Comparison of ENCODE assay signal across 1 cellular context in the genomic region with DNA sequence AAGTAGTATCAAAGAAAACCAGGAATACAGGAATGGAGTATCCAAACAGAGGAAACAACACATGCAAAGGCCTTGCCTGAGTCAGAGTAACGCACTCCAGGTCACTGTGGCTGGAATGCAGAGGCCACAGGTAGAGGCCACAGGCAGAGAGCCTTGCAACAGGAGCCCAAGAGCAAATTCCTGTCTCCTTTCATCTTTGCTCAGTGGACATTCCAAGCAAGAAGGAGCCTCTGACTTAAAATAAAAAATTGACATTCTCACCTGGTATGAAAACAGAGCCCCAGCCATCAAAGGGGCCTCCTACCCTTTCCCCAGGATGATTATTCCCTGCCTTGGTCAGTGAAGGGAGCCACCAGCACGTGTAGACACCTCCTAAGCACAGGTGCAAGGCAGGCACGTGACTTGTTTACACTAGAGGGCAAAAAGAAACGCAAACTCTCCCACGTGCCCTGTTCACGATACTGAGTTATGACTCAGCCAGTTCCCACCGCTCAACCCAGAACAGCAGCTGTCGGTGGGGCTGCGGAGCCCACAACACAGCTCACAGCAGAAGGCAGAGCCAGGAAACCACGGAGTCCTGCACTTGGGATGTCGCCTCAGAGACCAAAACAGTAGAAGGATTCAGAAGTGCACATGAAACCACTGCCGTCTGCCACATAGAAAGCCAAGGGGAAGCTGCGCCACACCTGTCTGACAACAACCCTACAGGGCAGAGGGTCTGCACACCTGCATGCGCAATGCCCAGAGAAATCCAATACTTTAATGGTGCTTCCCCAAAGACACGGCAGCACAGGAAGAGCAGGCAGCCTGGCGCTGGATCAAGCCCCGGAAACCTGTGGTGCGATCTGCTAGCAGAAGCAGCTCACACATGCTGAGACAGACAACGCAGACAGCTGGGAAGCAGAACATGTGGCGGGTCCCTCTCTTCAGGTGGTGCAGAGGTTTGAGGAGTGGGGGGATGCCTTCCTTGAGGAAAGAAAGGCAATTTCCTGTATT.
A peak's percentile ranks its signal among the peaks of the same experiment; 100 is the strongest.
TF ChIP-seq lines count a peak whose summit lies in the region.

No MANE protein-coding gene starts in this region.

TF ChIP-seq in HepG2, 621 proteins besides CTCF, POLR2A, EP300 and RAD21 (continued from another document and continues in another):
- TF ChIP-seq, protein P1, sequence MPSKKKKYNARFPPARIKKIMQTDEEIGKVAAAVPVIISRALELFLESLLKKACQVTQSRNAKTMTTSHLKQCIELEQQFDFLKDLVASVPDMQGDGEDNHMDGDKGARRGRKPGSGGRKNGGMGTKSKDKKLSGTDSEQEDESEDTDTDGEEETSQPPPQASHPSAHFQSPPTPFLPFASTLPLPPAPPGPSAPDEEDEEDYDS (CRISPR knock-in tag; IDR thresholded peaks at IDR 0.05) = no peak; the same call in 1 of the 2 replicates
- TF ChIP-seq AKAP8 (CRISPR knock-in tag; IDR thresholded peaks at IDR 0.05) (no peak), MAFG (CRISPR knock-in tag; IDR thresholded peaks at IDR 0.05) (peak; percentile 56; the same call in 1 of the 2 replicates), MEIS2 (CRISPR knock-in tag; IDR thresholded peaks at IDR 0.05) (peak; percentile 90), GABPB1 (CRISPR knock-in tag; IDR thresholded peaks at IDR 0.05) (peak; percentile 49), KLF15 (CRISPR knock-in tag; IDR thresholded peaks at IDR 0.05; ENCODE audit: borderline replicate concordance) (no peak), ZNF678 (CRISPR knock-in tag; IDR thresholded peaks at IDR 0.05) (no peak), SMAD9 (CRISPR knock-in tag; IDR thresholded peaks at IDR 0.05) (no peak), U2AF1 (optimal IDR thresholded peaks at IDR 0.05; ENCODE audit: low read depth, low read length) (no peak), PHF20 (CRISPR knock-in tag; IDR thresholded peaks at IDR 0.05) (peak; percentile 16; the same call in 1 of the 2 replicates), SUZ12 (IDR thresholded peaks at IDR 0.05; ENCODE audit: low read depth, low read length) (no peak), RORA (CRISPR knock-in tag; IDR thresholded peaks at IDR 0.05) (peak; percentile 53; the same call in 1 of the 2 replicates), HDAC6 (IDR thresholded peaks at IDR 0.05; ENCODE audit: low read depth, low read length) (no peak), SSRP1 (CRISPR knock-in tag; IDR thresholded peaks at IDR 0.05) (peak; percentile 94), GFI1 (CRISPR knock-in tag; IDR thresholded peaks at IDR 0.05; ENCODE audit: borderline replicate concordance) (0 out of 2 replicates have a peak, but pooled peaks have one; percentile 66), POLR2G (IDR thresholded peaks at IDR 0.05; ENCODE audit: low read depth, low read length) (peak; percentile 82), SP5 (CRISPR knock-in tag; IDR thresholded peaks at IDR 0.05; ENCODE audit: borderline replicate concordance, low read depth) (no peak), MATR3 (CRISPR knock-in tag; IDR thresholded peaks at IDR 0.05) (no peak), POLR2AphosphoS5 (IDR thresholded peaks at IDR 0.05; ENCODE audit: low read depth, low read length) (peak; percentile 65), SMAD1 (CRISPR knock-in tag; IDR thresholded peaks at IDR 0.05; ENCODE audit: borderline replicate concordance, low read depth) (peak; percentile 64; the same call in 1 of the 2 replicates), XRCC5 (optimal IDR thresholded peaks at IDR 0.05; ENCODE audit: low read length) (peak; percentile 76), TBX2 (CRISPR knock-in tag; IDR thresholded peaks at IDR 0.05; ENCODE audit: borderline replicate concordance) (peak; percentile 99), ZNF841 (CRISPR knock-in tag; IDR thresholded peaks at IDR 0.05; ENCODE audit: borderline replicate concordance) (no peak), FOXJ3 (CRISPR knock-in tag; IDR thresholded peaks at IDR 0.05; ENCODE audit: borderline replicate concordance) (peak; percentile 87), ZNF20 (CRISPR knock-in tag; IDR thresholded peaks at IDR 0.05) (no peak), HOXA3 (CRISPR knock-in tag; IDR thresholded peaks at IDR 0.05) (peak; percentile 88), HOXA7 (CRISPR knock-in tag; IDR thresholded peaks at IDR 0.05) (no peak), ERF (CRISPR knock-in tag; IDR thresholded peaks at IDR 0.05) (peak; percentile 95)
- TF ChIP-seq, protein P2, sequence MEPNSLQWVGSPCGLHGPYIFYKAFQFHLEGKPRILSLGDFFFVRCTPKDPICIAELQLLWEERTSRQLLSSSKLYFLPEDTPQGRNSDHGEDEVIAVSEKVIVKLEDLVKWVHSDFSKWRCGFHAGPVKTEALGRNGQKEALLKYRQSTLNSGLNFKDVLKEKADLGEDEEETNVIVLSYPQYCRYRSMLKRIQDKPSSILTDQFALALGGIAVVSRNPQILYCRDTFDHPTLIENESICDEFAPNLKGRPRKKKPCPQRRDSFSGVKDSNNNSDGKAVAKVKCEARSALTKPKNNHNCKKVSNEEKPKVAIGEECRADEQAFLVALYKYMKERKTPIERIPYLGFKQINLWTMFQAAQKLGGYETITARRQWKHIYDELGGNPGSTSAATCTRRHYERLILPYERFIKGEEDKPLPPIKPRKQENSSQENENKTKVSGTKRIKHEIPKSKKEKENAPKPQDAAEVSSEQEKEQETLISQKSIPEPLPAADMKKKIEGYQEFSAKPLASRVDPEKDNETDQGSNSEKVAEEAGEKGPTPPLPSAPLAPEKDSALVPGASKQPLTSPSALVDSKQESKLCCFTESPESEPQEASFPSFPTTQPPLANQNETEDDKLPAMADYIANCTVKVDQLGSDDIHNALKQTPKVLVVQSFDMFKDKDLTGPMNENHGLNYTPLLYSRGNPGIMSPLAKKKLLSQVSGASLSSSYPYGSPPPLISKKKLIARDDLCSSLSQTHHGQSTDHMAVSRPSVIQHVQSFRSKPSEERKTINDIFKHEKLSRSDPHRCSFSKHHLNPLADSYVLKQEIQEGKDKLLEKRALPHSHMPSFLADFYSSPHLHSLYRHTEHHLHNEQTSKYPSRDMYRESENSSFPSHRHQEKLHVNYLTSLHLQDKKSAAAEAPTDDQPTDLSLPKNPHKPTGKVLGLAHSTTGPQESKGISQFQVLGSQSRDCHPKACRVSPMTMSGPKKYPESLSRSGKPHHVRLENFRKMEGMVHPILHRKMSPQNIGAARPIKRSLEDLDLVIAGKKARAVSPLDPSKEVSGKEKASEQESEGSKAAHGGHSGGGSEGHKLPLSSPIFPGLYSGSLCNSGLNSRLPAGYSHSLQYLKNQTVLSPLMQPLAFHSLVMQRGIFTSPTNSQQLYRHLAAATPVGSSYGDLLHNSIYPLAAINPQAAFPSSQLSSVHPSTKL (CRISPR knock-in tag; IDR thresholded peaks at IDR 0.05) = peak; percentile 95
- TF ChIP-seq, protein P3, sequence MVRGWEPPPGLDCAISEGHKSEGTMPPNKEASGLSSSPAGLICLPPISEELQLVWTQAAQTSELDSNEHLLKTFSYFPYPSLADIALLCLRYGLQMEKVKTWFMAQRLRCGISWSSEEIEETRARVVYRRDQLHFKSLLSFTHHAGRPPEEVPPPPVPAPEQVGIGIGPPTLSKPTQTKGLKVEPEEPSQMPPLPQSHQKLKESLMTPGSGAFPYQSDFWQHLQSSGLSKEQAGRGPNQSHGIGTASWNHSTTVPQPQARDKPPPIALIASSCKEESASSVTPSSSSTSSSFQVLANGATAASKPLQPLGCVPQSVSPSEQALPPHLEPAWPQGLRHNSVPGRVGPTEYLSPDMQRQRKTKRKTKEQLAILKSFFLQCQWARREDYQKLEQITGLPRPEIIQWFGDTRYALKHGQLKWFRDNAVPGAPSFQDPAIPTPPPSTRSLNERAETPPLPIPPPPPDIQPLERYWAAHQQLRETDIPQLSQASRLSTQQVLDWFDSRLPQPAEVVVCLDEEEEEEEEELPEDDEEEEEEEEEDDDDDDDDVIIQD (CRISPR knock-in tag; IDR thresholded peaks at IDR 0.05; ENCODE audit: low read depth) = no peak
- TF ChIP-seq, protein P4, sequence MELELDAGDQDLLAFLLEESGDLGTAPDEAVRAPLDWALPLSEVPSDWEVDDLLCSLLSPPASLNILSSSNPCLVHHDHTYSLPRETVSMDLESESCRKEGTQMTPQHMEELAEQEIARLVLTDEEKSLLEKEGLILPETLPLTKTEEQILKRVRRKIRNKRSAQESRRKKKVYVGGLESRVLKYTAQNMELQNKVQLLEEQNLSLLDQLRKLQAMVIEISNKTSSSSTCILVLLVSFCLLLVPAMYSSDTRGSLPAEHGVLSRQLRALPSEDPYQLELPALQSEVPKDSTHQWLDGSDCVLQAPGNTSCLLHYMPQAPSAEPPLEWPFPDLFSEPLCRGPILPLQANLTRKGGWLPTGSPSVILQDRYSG (CRISPR knock-in tag; IDR thresholded peaks at IDR 0.05) = no peak
- TF ChIP-seq, protein P5, sequence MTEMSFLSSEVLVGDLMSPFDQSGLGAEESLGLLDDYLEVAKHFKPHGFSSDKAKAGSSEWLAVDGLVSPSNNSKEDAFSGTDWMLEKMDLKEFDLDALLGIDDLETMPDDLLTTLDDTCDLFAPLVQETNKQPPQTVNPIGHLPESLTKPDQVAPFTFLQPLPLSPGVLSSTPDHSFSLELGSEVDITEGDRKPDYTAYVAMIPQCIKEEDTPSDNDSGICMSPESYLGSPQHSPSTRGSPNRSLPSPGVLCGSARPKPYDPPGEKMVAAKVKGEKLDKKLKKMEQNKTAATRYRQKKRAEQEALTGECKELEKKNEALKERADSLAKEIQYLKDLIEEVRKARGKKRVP (CRISPR knock-in tag; IDR thresholded peaks at IDR 0.05) = peak in 1 of 2 experiments; percentile 74; a peak in 1 of 4 replicates
- TF ChIP-seq, protein P6, sequence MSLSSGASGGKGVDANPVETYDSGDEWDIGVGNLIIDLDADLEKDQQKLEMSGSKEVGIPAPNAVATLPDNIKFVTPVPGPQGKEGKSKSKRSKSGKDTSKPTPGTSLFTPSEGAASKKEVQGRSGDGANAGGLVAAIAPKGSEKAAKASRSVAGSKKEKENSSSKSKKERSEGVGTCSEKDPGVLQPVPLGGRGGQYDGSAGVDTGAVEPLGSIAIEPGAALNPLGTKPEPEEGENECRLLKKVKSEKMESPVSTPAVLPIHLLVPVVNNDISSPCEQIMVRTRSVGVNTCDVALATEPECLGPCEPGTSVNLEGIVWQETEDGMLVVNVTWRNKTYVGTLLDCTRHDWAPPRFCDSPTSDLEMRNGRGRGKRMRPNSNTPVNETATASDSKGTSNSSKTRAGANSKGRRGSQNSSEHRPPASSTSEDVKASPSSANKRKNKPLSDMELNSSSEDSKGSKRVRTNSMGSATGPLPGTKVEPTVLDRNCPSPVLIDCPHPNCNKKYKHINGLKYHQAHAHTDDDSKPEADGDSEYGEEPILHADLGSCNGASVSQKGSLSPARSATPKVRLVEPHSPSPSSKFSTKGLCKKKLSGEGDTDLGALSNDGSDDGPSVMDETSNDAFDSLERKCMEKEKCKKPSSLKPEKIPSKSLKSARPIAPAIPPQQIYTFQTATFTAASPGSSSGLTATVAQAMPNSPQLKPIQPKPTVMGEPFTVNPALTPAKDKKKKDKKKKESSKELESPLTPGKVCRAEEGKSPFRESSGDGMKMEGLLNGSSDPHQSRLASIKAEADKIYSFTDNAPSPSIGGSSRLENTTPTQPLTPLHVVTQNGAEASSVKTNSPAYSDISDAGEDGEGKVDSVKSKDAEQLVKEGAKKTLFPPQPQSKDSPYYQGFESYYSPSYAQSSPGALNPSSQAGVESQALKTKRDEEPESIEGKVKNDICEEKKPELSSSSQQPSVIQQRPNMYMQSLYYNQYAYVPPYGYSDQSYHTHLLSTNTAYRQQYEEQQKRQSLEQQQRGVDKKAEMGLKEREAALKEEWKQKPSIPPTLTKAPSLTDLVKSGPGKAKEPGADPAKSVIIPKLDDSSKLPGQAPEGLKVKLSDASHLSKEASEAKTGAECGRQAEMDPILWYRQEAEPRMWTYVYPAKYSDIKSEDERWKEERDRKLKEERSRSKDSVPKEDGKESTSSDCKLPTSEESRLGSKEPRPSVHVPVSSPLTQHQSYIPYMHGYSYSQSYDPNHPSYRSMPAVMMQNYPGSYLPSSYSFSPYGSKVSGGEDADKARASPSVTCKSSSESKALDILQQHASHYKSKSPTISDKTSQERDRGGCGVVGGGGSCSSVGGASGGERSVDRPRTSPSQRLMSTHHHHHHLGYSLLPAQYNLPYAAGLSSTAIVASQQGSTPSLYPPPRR (CRISPR knock-in tag; IDR thresholded peaks at IDR 0.05; ENCODE audit: borderline replicate concordance) = peak; percentile 87; the same call in 1 of the 2 replicates
- TF ChIP-seq, protein P7, sequence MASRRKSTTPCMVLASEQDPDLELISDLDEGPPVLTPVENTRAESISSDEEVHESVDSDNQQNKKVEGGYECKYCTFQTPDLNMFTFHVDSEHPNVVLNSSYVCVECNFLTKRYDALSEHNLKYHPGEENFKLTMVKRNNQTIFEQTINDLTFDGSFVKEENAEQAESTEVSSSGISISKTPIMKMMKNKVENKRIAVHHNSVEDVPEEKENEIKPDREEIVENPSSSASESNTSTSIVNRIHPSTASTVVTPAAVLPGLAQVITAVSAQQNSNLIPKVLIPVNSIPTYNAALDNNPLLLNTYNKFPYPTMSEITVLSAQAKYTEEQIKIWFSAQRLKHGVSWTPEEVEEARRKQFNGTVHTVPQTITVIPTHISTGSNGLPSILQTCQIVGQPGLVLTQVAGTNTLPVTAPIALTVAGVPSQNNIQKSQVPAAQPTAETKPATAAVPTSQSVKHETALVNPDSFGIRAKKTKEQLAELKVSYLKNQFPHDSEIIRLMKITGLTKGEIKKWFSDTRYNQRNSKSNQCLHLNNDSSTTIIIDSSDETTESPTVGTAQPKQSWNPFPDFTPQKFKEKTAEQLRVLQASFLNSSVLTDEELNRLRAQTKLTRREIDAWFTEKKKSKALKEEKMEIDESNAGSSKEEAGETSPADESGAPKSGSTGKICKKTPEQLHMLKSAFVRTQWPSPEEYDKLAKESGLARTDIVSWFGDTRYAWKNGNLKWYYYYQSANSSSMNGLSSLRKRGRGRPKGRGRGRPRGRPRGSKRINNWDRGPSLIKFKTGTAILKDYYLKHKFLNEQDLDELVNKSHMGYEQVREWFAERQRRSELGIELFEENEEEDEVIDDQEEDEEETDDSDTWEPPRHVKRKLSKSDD (CRISPR knock-in tag; IDR thresholded peaks at IDR 0.05; ENCODE audit: low read depth) = 0 out of 2 replicates have a peak, but pooled peaks have one; percentile 10
- TF ChIP-seq, protein P8, sequence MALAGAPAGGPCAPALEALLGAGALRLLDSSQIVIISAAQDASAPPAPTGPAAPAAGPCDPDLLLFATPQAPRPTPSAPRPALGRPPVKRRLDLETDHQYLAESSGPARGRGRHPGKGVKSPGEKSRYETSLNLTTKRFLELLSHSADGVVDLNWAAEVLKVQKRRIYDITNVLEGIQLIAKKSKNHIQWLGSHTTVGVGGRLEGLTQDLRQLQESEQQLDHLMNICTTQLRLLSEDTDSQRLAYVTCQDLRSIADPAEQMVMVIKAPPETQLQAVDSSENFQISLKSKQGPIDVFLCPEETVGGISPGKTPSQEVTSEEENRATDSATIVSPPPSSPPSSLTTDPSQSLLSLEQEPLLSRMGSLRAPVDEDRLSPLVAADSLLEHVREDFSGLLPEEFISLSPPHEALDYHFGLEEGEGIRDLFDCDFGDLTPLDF (CRISPR knock-in tag; IDR thresholded peaks at IDR 0.05) = peak; percentile 57; the same call in 1 of the 2 replicates
- TF ChIP-seq, protein P9, sequence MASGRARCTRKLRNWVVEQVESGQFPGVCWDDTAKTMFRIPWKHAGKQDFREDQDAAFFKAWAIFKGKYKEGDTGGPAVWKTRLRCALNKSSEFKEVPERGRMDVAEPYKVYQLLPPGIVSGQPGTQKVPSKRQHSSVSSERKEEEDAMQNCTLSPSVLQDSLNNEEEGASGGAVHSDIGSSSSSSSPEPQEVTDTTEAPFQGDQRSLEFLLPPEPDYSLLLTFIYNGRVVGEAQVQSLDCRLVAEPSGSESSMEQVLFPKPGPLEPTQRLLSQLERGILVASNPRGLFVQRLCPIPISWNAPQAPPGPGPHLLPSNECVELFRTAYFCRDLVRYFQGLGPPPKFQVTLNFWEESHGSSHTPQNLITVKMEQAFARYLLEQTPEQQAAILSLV (CRISPR knock-in tag; IDR thresholded peaks at IDR 0.05; ENCODE audit: borderline replicate concordance) = 0 out of 2 replicates have a peak, but pooled peaks have one; percentile 32
